In genomic region chr9:63816742-63817621, GRCh38 we compare ENCODE assay signal across 8 cellular contexts.
A peak's percentile ranks its signal among the peaks of the same experiment; 100 is the strongest.
DNase-seq lines count a peak whose midpoint lies in the region; ATAC-seq lines count a peak whose summit lies in the region.

No MANE protein-coding gene starts in this region.

- in situ Hi-C loops in ACHN (cut with HindIII; ENCODE audit: low pct_ligation_motif_present, low pct_unique_long_range_greater_than_20kb, low sequenced_read_pairs), result no loop called here

- peaks cover 17% of the 10 kb centered on the region for H3K4me1 Mint-ChIP-seq in activated CD8-positive, alpha-beta memory T cell treated with anti-CD3 and anti-CD28 coated beads, Interleukin-2, amount 10 ng/mL, durations not matched to agents 7 days and 5 days
- H3K4me1 Mint-ChIP-seq in stimulated activated effector memory CD8-positive, alpha-beta T cell treated with anti-CD3 and anti-CD28 coated beads, Interleukin-12 subunit alpha, Interleukin-12 subunit beta, amount 100 ng/mL, for 72 hours, result peaks cover 18% of the 10 kb centered on the region

- peaks cover 10% of the 10 kb centered on the region for H3K9me3 Mint-ChIP-seq in activated CD8-positive, alpha-beta memory T cell treated with anti-CD3 and anti-CD28 coated beads, Interleukin-2, amount 10 ng/mL, durations not matched to agents 7 days and 5 days (ENCODE audit: low read depth)
- peaks cover 9% of the 10 kb centered on the region for H3K9me3 Mint-ChIP-seq in stimulated activated effector memory CD8-positive, alpha-beta T cell treated with anti-CD3 and anti-CD28 coated beads, Interleukin-12 subunit alpha, Interleukin-12 subunit beta, amount 100 ng/mL, for 72 hours

- DNase-seq in ACHN (peak; percentile 85), NCI-H1930 (lab: John Stamatoyannopoulos, UW) (no peak)
- DNase-seq in activated CD8-positive, alpha-beta memory T cell treated with anti-CD3 and anti-CD28 coated beads, Interleukin-2, amount 10 ng/mL, durations not matched to agents 7 days and 5 days, result peak; percentile 88
- DNase-seq in stimulated activated effector memory CD8-positive, alpha-beta T cell treated with anti-CD3 and anti-CD28 coated beads, Interleukin-12 subunit alpha, Interleukin-12 subunit beta, amount 100 ng/mL, for 72 hours (ENCODE audit: low spot score in 2 of 2), result peak; percentile 63 to 82

- H3K27me3 Mint-ChIP-seq in activated CD8-positive, alpha-beta memory T cell treated with anti-CD3 and anti-CD28 coated beads, Interleukin-2, amount 10 ng/mL, durations not matched to agents 7 days and 5 days, result peaks cover 10% of the 10 kb centered on the region

- peak; percentile 57 for ATAC-seq in GM19372 (IDR thresholded peaks at IDR 0.05; ENCODE audit: low read depth, unreplicated experiment)
- peak; percentile 54 for ATAC-seq in HG03520 (IDR thresholded peaks at IDR 0.05; ENCODE audit: unreplicated experiment)
- ATAC-seq in activated CD8-positive, alpha-beta memory T cell treated with anti-CD3 and anti-CD28 coated beads, Interleukin-2, amount 10 ng/mL, durations not matched to agents 7 days and 5 days, result peak; percentile 74
- ATAC-seq in stimulated activated effector memory CD8-positive, alpha-beta T cell treated with anti-CD3 and anti-CD28 coated beads, Interleukin-12 subunit alpha, Interleukin-12 subunit beta, amount 100 ng/mL, for 72 hours, result peak; percentile 75

- H3K36me3 ChIP-seq in esophagus (ENCODE audit: control insufficient read depth in 2 of 2, insufficient read depth in 2 of 2, low read length in 1 of 2) (no peaks in the 10 kb centered on the region), muscle layer of duodenum (ENCODE audit: control insufficient read depth in 1 of 2, insufficient read depth in 2 of 2, low read length in 2 of 2) (no peaks in the 10 kb centered on the region)

- H3K4me3 ChIP-seq in esophagus (ENCODE audit: low read depth in 1 of 2, low read length in 2 of 2) (peak overlapping the region; percentile 11 to 46), muscle layer of duodenum (ENCODE audit: low read depth in 1 of 2, low read length in 2 of 2) (peak overlapping the region; percentile 50 to 61)

- CTCF ChIA-PET in activated CD8-positive, alpha-beta memory T cell treated with anti-CD3 and anti-CD28 coated beads, Interleukin-2, amount 10 ng/mL, durations not matched to agents 7 days and 5 days (lab: Charles Lee), result interaction anchor here (1.4 to 2.2 kb wide), 2 partner anchors 1014 to 1017 kb away, joined by 12 to 19 read pairs; no protein-coding TSS in a partner anchor

- WGBS in esophagus, 2 donors, result 29% methylated on average over 36 of the region's 36 CpGs

- H3K27me3 ChIP-seq in esophagus (ENCODE audit: control insufficient read depth in 1 of 2, insufficient read depth in 2 of 2, low read length in 2 of 2) (no peaks in the 10 kb centered on the region), muscle layer of duodenum (ENCODE audit: low read depth, low read length) (peaks cover 8% of the 10 kb centered on the region)

- H3K9me3 ChIP-seq in esophagus (ENCODE audit: control insufficient read depth in 2 of 2, insufficient read depth in 1 of 2, low read depth in 1 of 2, low read length in 1 of 2), result peaks cover 13 to 20% of the 10 kb centered on the region in 2 donors
- peaks cover 0 to 11% of the 10 kb centered on the region in 2 donors for H3K9me3 ChIP-seq in muscle layer of duodenum (ENCODE audit: control insufficient read depth in 1 of 2, low read length in 2 of 2)

- peaks cover 0 to 5% of the 10 kb centered on the region in 2 donors for H3K4me1 ChIP-seq in esophagus (ENCODE audit: control insufficient read depth in 2 of 2, insufficient read depth in 2 of 2, low read length in 1 of 2)
- H3K4me1 ChIP-seq in muscle layer of duodenum (ENCODE audit: control insufficient read depth in 1 of 2, insufficient read depth in 2 of 2, low read length in 2 of 2), result peaks cover 0 to 7% of the 10 kb centered on the region in 2 donors

- H3K27ac Mint-ChIP-seq in activated CD8-positive, alpha-beta memory T cell treated with anti-CD3 and anti-CD28 coated beads, Interleukin-2, amount 10 ng/mL, durations not matched to agents 7 days and 5 days, result peak overlapping the region; percentile 81
- peak overlapping the region; percentile 81 for H3K27ac Mint-ChIP-seq in stimulated activated effector memory CD8-positive, alpha-beta T cell treated with anti-CD3 and anti-CD28 coated beads, Interleukin-12 subunit alpha, Interleukin-12 subunit beta, amount 100 ng/mL, for 72 hours

- peaks cover 6% of the 10 kb centered on the region for H3K36me3 Mint-ChIP-seq in activated CD8-positive, alpha-beta memory T cell treated with anti-CD3 and anti-CD28 coated beads, Interleukin-2, amount 10 ng/mL, durations not matched to agents 7 days and 5 days
- H3K36me3 Mint-ChIP-seq in stimulated activated effector memory CD8-positive, alpha-beta T cell treated with anti-CD3 and anti-CD28 coated beads, Interleukin-12 subunit alpha, Interleukin-12 subunit beta, amount 100 ng/mL, for 72 hours, result peaks cover 18% of the 10 kb centered on the region

- H3K27ac ChIP-seq in esophagus (ENCODE audit: low read depth in 2 of 2, low read length in 1 of 2) (peak overlapping the region in 1 of 2 donors; percentile 6), muscle layer of duodenum (ENCODE audit: low read length) (no peak overlapping the region)

- H3K4me3 Mint-ChIP-seq in activated CD8-positive, alpha-beta memory T cell treated with anti-CD3 and anti-CD28 coated beads, Interleukin-2, amount 10 ng/mL, durations not matched to agents 7 days and 5 days, result peak overlapping the region; percentile 76
- peak overlapping the region; percentile 91 for H3K4me3 Mint-ChIP-seq in stimulated activated effector memory CD8-positive, alpha-beta T cell treated with anti-CD3 and anti-CD28 coated beads, Interleukin-12 subunit alpha, Interleukin-12 subunit beta, amount 100 ng/mL, for 72 hours

Comparison
In these comparisons a context has a peak if more than half of its experiments do, and no peak if none do; other contexts are left out.
1. DNase-seq: peak in ACHN (single experiment), activated CD8-positive, alpha-beta memory T cell treated with anti-CD3 and anti-CD28 coated beads, Interleukin-2, amount 10 ng/mL, durations not matched to agents 7 days and 5 days (single experiment) and stimulated activated effector memory CD8-positive, alpha-beta T cell treated with anti-CD3 and anti-CD28 coated beads, Interleukin-12 subunit alpha, Interleukin-12 subunit beta, amount 100 ng/mL, for 72 hours (2 of 2); none in NCI-H1930 (0 of 2).
2. Peak in every context shown above with its lines, with median percentiles within 50 percentile points of each other: ATAC-seq.